In genomic region chr7:318476-319266, GRCh38 we compare ENCODE assay signal across 1 cellular context.
TF ChIP-seq lines count a peak whose summit lies in the region.

No MANE protein-coding gene starts in this region.

TF ChIP-seq in HepG2, 621 proteins besides CTCF, POLR2A, EP300 and RAD21 (continued from another document and continues in another):
- TF ChIP-seq HNF1A (IDR thresholded peaks at IDR 0.05; ENCODE audit: low read depth) (peak; percentile 64), HNF1A (CRISPR knock-in tag; IDR thresholded peaks at IDR 0.05; ENCODE audit: borderline replicate concordance) (peak; percentile 55; the same call in 1 of the 2 replicates), AGO2 (optimal IDR thresholded peaks at IDR 0.05; ENCODE audit: low read depth, low read length) (no peak), PREB (CRISPR knock-in tag; IDR thresholded peaks at IDR 0.05) (no peak; the same call in 1 of the 2 replicates), ZBTB34 (CRISPR knock-in tag; IDR thresholded peaks at IDR 0.05) (peak; percentile 98), ESRRA (CRISPR knock-in tag; IDR thresholded peaks at IDR 0.05; ENCODE audit: low read depth) (0 out of 2 replicates have a peak, but pooled peaks have one; percentile 53), EHMT2 (IDR thresholded peaks at IDR 0.05; ENCODE audit: borderline replicate concordance, low read depth, low read length) (no peak), ZBTB21 (CRISPR knock-in tag; IDR thresholded peaks at IDR 0.05) (no peak), ZSCAN31 (CRISPR knock-in tag; IDR thresholded peaks at IDR 0.05; ENCODE audit: low read depth) (no peak), MLXIP (CRISPR knock-in tag; IDR thresholded peaks at IDR 0.05; ENCODE audit: borderline replicate concordance) (no peak), ZNF225 (CRISPR knock-in tag; IDR thresholded peaks at IDR 0.05) (no peak; the same call in 1 of the 2 replicates), SKI (IDR thresholded peaks at IDR 0.05; ENCODE audit: partially characterized antibody) (no peak), NR1H2 (CRISPR knock-in tag; IDR thresholded peaks at IDR 0.05; ENCODE audit: borderline replicate concordance, low read depth) (no peak), ZNF7 (CRISPR knock-in tag; IDR thresholded peaks at IDR 0.05) (no peak), MEIS1 (CRISPR knock-in tag; IDR thresholded peaks at IDR 0.05; ENCODE audit: borderline replicate concordance) (no peak), ZNF672 (CRISPR knock-in tag; IDR thresholded peaks at IDR 0.05) (no peak), ZNF143 (CRISPR knock-in tag; IDR thresholded peaks at IDR 0.05) (no peak), FOXK1 (CRISPR knock-in tag; IDR thresholded peaks at IDR 0.05; ENCODE audit: borderline replicate concordance, low read depth) (no peak; the same call in 1 of the 2 replicates), KMT2A (CRISPR knock-in tag; IDR thresholded peaks at IDR 0.05) (no peak), ZNF235 (CRISPR knock-in tag; IDR thresholded peaks at IDR 0.05; ENCODE audit: borderline replicate concordance) (peak; percentile 43; the same call in 1 of the 2 replicates), ZFP37 (CRISPR knock-in tag; IDR thresholded peaks at IDR 0.05; ENCODE audit: borderline replicate concordance) (no peak), ZNF333 (CRISPR knock-in tag; IDR thresholded peaks at IDR 0.05; ENCODE audit: borderline replicate concordance) (0 out of 2 replicates have a peak, but pooled peaks have one; percentile 53), CEBPG (CRISPR knock-in tag; IDR thresholded peaks at IDR 0.05) (peak; percentile 41; the same call in 1 of the 2 replicates), ELF3 (CRISPR knock-in tag; IDR thresholded peaks at IDR 0.05) (peak; percentile 74), ZNF224 (CRISPR knock-in tag; IDR thresholded peaks at IDR 0.05) (peak; percentile 52; the same call in 1 of the 2 replicates), NFYC (CRISPR knock-in tag; IDR thresholded peaks at IDR 0.05) (0 out of 2 replicates have a peak, but pooled peaks have one; percentile 10), SRSF4 (IDR thresholded peaks at IDR 0.05; ENCODE audit: low read depth, low read length, poor library complexity, severe bottlenecking) (no peak), GTF2F1 (IDR thresholded peaks at IDR 0.05; ENCODE audit: low read length) (no peak), ELF1 (CRISPR knock-in tag; IDR thresholded peaks at IDR 0.05) (peak; percentile 35; the same call in 1 of the 2 replicates), NCOR1 (IDR thresholded peaks at IDR 0.05; ENCODE audit: borderline replicate concordance, low read length) (no peak), NR2C2 (CRISPR knock-in tag; IDR thresholded peaks at IDR 0.05; ENCODE audit: borderline replicate concordance) (no peak), SP5 (CRISPR knock-in tag; IDR thresholded peaks at IDR 0.05; ENCODE audit: borderline replicate concordance, low read depth) (peak; percentile 96), HNF4A (CRISPR knock-in tag; IDR thresholded peaks at IDR 0.05) (peak; percentile 74), RXRB (CRISPR knock-in tag; IDR thresholded peaks at IDR 0.05; ENCODE audit: borderline replicate concordance) (peak; percentile 79), SRF (IDR thresholded peaks at IDR 0.05; ENCODE audit: low read depth, low read length) (peak; percentile 62; the same call in 1 of the 2 replicates), TMF1 (CRISPR knock-in tag; IDR thresholded peaks at IDR 0.05; ENCODE audit: low read depth) (no peak), MYNN (CRISPR knock-in tag; IDR thresholded peaks at IDR 0.05; ENCODE audit: low read depth) (no peak), ZNF468 (CRISPR knock-in tag; IDR thresholded peaks at IDR 0.05) (no peak), NR0B2 (CRISPR knock-in tag; IDR thresholded peaks at IDR 0.05) (no peak), MXI1 (IDR thresholded peaks at IDR 0.05; ENCODE audit: borderline replicate concordance, low read depth, low read length) (no peak), ZNF570 (CRISPR knock-in tag; IDR thresholded peaks at IDR 0.05; ENCODE audit: borderline replicate concordance) (no peak), CREB1 (IDR thresholded peaks at IDR 0.05) (no peak), CREB1 (CRISPR knock-in tag; IDR thresholded peaks at IDR 0.05) (no peak), YY1 (IDR thresholded peaks at IDR 0.05; ENCODE audit: insufficient read depth, insufficient replicate concordance, low read depth, low read length) (no peak)
- TF ChIP-seq, protein P1, sequence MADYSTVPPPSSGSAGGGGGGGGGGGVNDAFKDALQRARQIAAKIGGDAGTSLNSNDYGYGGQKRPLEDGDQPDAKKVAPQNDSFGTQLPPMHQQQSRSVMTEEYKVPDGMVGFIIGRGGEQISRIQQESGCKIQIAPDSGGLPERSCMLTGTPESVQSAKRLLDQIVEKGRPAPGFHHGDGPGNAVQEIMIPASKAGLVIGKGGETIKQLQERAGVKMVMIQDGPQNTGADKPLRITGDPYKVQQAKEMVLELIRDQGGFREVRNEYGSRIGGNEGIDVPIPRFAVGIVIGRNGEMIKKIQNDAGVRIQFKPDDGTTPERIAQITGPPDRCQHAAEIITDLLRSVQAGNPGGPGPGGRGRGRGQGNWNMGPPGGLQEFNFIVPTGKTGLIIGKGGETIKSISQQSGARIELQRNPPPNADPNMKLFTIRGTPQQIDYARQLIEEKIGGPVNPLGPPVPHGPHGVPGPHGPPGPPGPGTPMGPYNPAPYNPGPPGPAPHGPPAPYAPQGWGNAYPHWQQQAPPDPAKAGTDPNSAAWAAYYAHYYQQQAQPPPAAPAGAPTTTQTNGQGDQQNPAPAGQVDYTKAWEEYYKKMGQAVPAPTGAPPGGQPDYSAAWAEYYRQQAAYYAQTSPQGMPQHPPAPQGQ (CRISPR knock-in tag; IDR thresholded peaks at IDR 0.05; ENCODE audit: borderline replicate concordance): no peak
- TF ChIP-seq, protein P2, sequence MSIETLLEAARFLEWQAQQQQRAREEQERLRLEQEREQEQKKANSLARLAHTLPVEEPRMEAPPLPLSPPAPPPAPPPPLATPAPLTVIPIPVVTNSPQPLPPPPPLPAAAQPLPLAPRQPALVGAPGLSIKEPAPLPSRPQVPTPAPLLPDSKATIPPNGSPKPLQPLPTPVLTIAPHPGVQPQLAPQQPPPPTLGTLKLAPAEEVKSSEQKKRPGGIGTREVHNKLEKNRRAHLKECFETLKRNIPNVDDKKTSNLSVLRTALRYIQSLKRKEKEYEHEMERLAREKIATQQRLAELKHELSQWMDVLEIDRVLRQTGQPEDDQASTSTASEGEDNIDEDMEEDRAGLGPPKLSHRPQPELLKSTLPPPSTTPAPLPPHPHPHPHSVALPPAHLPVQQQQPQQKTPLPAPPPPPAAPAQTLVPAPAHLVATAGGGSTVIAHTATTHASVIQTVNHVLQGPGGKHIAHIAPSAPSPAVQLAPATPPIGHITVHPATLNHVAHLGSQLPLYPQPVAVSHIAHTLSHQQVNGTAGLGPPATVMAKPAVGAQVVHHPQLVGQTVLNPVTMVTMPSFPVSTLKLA (IDR thresholded peaks at IDR 0.05): no peak
- TF ChIP-seq, protein P3, sequence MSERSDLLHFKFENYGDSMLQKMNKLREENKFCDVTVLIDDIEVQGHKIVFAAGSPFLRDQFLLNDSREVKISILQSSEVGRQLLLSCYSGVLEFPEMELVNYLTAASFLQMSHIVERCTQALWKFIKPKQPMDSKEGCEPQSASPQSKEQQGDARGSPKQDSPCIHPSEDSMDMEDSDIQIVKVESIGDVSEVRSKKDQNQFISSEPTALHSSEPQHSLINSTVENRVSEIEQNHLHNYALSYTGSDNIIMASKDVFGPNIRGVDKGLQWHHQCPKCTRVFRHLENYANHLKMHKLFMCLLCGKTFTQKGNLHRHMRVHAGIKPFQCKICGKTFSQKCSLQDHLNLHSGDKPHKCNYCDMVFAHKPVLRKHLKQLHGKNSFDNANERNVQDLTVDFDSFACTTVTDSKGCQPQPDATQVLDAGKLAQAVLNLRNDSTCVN (CRISPR knock-in tag; IDR thresholded peaks at IDR 0.05; ENCODE audit: borderline replicate concordance): peak; percentile 82
- TF ChIP-seq, protein P4, sequence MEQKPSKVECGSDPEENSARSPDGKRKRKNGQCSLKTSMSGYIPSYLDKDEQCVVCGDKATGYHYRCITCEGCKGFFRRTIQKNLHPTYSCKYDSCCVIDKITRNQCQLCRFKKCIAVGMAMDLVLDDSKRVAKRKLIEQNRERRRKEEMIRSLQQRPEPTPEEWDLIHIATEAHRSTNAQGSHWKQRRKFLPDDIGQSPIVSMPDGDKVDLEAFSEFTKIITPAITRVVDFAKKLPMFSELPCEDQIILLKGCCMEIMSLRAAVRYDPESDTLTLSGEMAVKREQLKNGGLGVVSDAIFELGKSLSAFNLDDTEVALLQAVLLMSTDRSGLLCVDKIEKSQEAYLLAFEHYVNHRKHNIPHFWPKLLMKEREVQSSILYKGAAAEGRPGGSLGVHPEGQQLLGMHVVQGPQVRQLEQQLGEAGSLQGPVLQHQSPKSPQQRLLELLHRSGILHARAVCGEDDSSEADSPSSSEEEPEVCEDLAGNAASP (CRISPR knock-in tag; IDR thresholded peaks at IDR 0.05; ENCODE audit: borderline replicate concordance): peak; percentile 70; the same call in 1 of the 2 replicates
